In the genomic region with DNA sequence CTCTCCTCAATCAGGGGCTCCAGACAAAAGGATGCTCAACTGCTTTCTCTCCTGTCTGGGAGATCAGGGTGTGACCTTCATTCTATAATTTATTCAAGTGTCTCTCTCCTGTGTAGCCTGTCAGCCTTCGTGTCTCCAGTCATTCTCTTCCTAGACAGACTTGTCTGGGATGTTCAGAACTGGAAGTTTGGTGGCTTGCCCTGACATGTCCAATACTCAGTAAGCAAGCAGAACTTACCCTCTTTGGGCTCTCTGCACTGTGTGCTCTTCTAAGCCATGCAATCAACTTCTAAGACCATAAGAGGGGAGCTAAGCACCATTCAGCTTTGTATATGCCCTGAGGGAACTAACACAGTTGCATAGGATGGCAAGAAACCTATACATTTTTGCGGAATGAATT, we compare ENCODE assay signal across 1 cellular context.
TF ChIP-seq lines count a peak whose summit lies in the region.

No MANE protein-coding gene starts in this region.

TF ChIP-seq in H1, 55 proteins besides CTCF, POLR2A, EP300 and RAD21:
- no peak for TF ChIP-seq SP2 (IDR thresholded peaks at IDR 0.05; ENCODE audit: low read length)
- no peak for TF ChIP-seq NRF1 (IDR thresholded peaks at IDR 0.05; ENCODE audit: low read depth, low read length)
- TF ChIP-seq, protein P1, sequence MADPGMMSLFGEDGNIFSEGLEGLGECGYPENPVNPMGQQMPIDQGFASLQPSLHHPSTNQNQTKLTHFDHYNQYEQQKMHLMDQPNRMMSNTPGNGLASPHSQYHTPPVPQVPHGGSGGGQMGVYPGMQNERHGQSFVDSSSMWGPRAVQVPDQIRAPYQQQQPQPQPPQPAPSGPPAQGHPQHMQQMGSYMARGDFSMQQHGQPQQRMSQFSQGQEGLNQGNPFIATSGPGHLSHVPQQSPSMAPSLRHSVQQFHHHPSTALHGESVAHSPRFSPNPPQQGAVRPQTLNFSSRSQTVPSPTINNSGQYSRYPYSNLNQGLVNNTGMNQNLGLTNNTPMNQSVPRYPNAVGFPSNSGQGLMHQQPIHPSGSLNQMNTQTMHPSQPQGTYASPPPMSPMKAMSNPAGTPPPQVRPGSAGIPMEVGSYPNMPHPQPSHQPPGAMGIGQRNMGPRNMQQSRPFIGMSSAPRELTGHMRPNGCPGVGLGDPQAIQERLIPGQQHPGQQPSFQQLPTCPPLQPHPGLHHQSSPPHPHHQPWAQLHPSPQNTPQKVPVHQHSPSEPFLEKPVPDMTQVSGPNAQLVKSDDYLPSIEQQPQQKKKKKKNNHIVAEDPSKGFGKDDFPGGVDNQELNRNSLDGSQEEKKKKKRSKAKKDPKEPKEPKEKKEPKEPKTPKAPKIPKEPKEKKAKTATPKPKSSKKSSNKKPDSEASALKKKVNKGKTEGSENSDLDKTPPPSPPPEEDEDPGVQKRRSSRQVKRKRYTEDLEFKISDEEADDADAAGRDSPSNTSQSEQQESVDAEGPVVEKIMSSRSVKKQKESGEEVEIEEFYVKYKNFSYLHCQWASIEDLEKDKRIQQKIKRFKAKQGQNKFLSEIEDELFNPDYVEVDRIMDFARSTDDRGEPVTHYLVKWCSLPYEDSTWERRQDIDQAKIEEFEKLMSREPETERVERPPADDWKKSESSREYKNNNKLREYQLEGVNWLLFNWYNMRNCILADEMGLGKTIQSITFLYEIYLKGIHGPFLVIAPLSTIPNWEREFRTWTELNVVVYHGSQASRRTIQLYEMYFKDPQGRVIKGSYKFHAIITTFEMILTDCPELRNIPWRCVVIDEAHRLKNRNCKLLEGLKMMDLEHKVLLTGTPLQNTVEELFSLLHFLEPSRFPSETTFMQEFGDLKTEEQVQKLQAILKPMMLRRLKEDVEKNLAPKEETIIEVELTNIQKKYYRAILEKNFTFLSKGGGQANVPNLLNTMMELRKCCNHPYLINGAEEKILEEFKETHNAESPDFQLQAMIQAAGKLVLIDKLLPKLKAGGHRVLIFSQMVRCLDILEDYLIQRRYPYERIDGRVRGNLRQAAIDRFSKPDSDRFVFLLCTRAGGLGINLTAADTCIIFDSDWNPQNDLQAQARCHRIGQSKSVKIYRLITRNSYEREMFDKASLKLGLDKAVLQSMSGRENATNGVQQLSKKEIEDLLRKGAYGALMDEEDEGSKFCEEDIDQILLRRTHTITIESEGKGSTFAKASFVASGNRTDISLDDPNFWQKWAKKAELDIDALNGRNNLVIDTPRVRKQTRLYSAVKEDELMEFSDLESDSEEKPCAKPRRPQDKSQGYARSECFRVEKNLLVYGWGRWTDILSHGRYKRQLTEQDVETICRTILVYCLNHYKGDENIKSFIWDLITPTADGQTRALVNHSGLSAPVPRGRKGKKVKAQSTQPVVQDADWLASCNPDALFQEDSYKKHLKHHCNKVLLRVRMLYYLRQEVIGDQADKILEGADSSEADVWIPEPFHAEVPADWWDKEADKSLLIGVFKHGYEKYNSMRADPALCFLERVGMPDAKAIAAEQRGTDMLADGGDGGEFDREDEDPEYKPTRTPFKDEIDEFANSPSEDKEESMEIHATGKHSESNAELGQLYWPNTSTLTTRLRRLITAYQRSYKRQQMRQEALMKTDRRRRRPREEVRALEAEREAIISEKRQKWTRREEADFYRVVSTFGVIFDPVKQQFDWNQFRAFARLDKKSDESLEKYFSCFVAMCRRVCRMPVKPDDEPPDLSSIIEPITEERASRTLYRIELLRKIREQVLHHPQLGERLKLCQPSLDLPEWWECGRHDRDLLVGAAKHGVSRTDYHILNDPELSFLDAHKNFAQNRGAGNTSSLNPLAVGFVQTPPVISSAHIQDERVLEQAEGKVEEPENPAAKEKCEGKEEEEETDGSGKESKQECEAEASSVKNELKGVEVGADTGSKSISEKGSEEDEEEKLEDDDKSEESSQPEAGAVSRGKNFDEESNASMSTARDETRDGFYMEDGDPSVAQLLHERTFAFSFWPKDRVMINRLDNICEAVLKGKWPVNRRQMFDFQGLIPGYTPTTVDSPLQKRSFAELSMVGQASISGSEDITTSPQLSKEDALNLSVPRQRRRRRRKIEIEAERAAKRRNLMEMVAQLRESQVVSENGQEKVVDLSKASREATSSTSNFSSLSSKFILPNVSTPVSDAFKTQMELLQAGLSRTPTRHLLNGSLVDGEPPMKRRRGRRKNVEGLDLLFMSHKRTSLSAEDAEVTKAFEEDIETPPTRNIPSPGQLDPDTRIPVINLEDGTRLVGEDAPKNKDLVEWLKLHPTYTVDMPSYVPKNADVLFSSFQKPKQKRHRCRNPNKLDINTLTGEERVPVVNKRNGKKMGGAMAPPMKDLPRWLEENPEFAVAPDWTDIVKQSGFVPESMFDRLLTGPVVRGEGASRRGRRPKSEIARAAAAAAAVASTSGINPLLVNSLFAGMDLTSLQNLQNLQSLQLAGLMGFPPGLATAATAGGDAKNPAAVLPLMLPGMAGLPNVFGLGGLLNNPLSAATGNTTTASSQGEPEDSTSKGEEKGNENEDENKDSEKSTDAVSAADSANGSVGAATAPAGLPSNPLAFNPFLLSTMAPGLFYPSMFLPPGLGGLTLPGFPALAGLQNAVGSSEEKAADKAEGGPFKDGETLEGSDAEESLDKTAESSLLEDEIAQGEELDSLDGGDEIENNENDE (IDR thresholded peaks at IDR 0.05; ENCODE audit: insufficient replicate concordance, low read length) = no peak
- TF ChIP-seq KDM5A (IDR thresholded peaks at IDR 0.05; ENCODE audit: low read length) = no peak
- no peak for TF ChIP-seq PHF8 (conservative IDR thresholded peaks at IDR 0.05; ENCODE audit: low read depth, low read length)
- no peak for TF ChIP-seq KDM1A (IDR thresholded peaks at IDR 0.05; ENCODE audit: borderline replicate concordance, low read length)
- TF ChIP-seq MAFK (IDR thresholded peaks at IDR 0.05; ENCODE audit: low read depth, low read length) = no peak
- no peak for TF ChIP-seq CHD1 (IDR thresholded peaks at IDR 0.05; ENCODE audit: low read depth, low read length)
- no peak for TF ChIP-seq CEBPB (IDR thresholded peaks at IDR 0.05; ENCODE audit: low read depth, low read length)
- no peak for TF ChIP-seq EGR1 (IDR thresholded peaks at IDR 0.05; ENCODE audit: borderline replicate concordance, low read depth, low read length)
- TF ChIP-seq SIRT6 (IDR thresholded peaks at IDR 0.05; ENCODE audit: low read length) = no peak
- TF ChIP-seq RNF2 (IDR thresholded peaks at IDR 0.05; ENCODE audit: borderline replicate concordance, low read depth, low read length, missing control alignments, poor library complexity, severe bottlenecking) = no peak
